Comparison of ENCODE assay signal across 24 cellular contexts in genomic region chr1:172957491-172957890, GRCh38.
"Had no signal": no experiment of that assay in that cellular context is flagged by ENCODE, and none has a peak within 500 bp of the region (broad histone marks: within the 10 kb centered on the region; RNA-seq: fewer than 3 reads in every experiment).

No MANE protein-coding gene starts in this region.

- H3K36me3 ChIP-seq: SJSA1 had no signal

- H3K4me3 ChIP-seq: SJSA1, SK-N-MC had no signal

- H3K27ac ChIP-seq: HL-60, SJSA1, SK-N-MC had no signal

- H3K9me3 ChIP-seq: SJSA1 had no signal

- H3K27me3 ChIP-seq: SJSA1 had no signal

- DNase-seq: Karpas-422, KG1, MM.1S, NCI-H1092 treated with DMSO at 0.1 percent for 48 hours, NCI-H1436, NCI-H187, NCI-H2029, NCI-H2081 treated with DMSO at 0.1 percent for 48 hours, NCI-H2171, NCI-H226, NCI-H446, NCI-H510A, NCI-H524 treated with DMSO at 0.1 percent for 48 hours, NCI-H69, NCI-H774, Right ventricle myocardium superior, RPMI8226, SIG-M5, T-helper 1 cell had no signal

- FAIRE-seq: HTR-8/SVneo, RCC 7860 had no signal
